In the genomic region with DNA sequence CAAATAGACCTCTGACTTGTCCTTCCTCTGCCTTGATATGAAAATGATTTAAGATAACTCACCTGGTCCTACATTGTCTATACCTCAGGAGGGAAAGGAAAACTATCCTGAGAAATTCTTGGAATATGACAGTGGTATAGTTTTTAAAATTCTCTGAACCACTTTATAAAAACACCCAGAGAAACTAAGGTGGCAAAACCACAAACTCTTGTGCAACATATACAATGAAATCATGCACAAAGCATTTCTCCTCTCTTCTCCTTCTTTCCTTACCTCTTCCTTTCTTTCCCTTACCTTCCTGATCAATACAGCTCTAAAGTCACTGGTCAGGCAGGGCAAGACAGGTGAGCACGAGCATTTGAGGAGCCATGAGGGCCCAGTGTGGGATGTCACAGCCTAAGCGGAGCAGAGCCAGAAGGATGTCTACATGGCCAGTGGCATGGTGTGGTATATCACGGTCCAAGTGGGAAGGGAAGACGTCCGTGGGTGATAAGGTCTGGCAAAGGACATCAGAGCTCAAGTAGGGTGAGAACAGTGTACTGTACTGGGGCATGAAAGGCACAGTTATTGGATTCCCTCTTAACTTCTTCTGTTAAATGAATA, we compare ENCODE assay signal across 24 cellular contexts.
"Had no signal": no experiment of that assay in that cellular context is flagged by ENCODE, and none has a peak within 500 bp of the region (broad histone marks: within the 10 kb centered on the region; RNA-seq: fewer than 3 reads in every experiment).

No MANE protein-coding gene starts in this region.

- H3K4me3 Mint-ChIP-seq: activated CD4-positive, alpha-beta memory T cell treated with anti-CD3 and anti-CD28 coated beads, Interleukin-2, amount 10 ng/mL, durations not matched to agents 7 days and 5 days; activated naive CD4-positive, alpha-beta T cell treated with anti-CD3 and anti-CD28 coated beads, Interleukin-2, amount 50 U/mL, for 24 hours; dendritic cell treated with granulocyte-macrophage colony-stimulating factor and Interleukin-4, amounts not matched to agents 40 ng/mL and 50 ng/mL, for 4 days; endodermal cell; nephron; stimulated activated naive CD8-positive, alpha-beta T cell treated with anti-CD3 and anti-CD28 coated beads, Interleukin-15, Interleukin-2, amounts not matched to agents 100 ng/mL and 50 ng/mL, for 24 hours; WTC11 had no signal

- H3K27me3 Mint-ChIP-seq: activated CD4-positive, alpha-beta memory T cell treated with anti-CD3 and anti-CD28 coated beads, Interleukin-2, amount 10 ng/mL, durations not matched to agents 7 days and 5 days; activated naive CD4-positive, alpha-beta T cell treated with anti-CD3 and anti-CD28 coated beads, Interleukin-2, amount 50 U/mL, for 24 hours; dendritic cell treated with granulocyte-macrophage colony-stimulating factor and Interleukin-4, amounts not matched to agents 40 ng/mL and 50 ng/mL, for 4 days; stimulated activated naive CD8-positive, alpha-beta T cell treated with anti-CD3 and anti-CD28 coated beads, Interleukin-15, Interleukin-2, amounts not matched to agents 100 ng/mL and 50 ng/mL, for 24 hours had no signal

- H3K36me3 ChIP-seq: adrenal gland, gastroesophageal sphincter, left ventricle myocardium inferior, right atrium auricular region, suprapubic skin had no signal

- DNase-seq: activated CD4-positive, alpha-beta memory T cell treated with anti-CD3 and anti-CD28 coated beads, Interleukin-2, amount 10 ng/mL, durations not matched to agents 7 days and 5 days; activated CD4-positive, alpha-beta T cell treated with anti-CD3 and anti-CD28 coated beads for 4 hours; activated CD8-positive, alpha-beta memory T cell treated with anti-CD3 and anti-CD28 coated beads, Interleukin-2, amount 50 U/mL, for 4 hours; activated effector memory CD4-positive, alpha-beta T cell treated with anti-CD3 and anti-CD28 coated beads, Interleukin-2, amount 50 U/mL, for 16 hours; activated T-cell treated with anti-CD3 and anti-CD28 coated beads, Interleukin-2, amount 50 U/mL, for 48 hours; adrenal gland; central memory CD4-positive, alpha-beta T cell; endodermal cell; erythroblast; left ventricle myocardium inferior; mesendoderm; occipital lobe; stimulated activated CD4-positive, alpha-beta T cell treated with anti-CD3 and anti-CD28 coated beads, Interleukin-4, amount 100 ng/mL, for 24 hours; stimulated activated CD8-positive, alpha-beta memory T cell treated with anti-CD3 and anti-CD28 coated beads, Interleukin-4, amount 100 ng/mL, for 48 hours; trophoblast cell had no signal

- H3K27ac ChIP-seq: adrenal gland, gastroesophageal sphincter, left ventricle myocardium inferior, right atrium auricular region, skin epidermis, suprapubic skin had no signal

- H3K4me1 Mint-ChIP-seq: activated naive CD4-positive, alpha-beta T cell treated with anti-CD3 and anti-CD28 coated beads, Interleukin-2, amount 50 U/mL, for 24 hours; endodermal cell; nephron; WTC11 had no signal

- H3K4me1 ChIP-seq: adrenal gland, gastroesophageal sphincter, left ventricle myocardium inferior, right atrium auricular region, suprapubic skin had no signal

- H3K27me3 ChIP-seq: adrenal gland, gastroesophageal sphincter, right atrium auricular region, suprapubic skin had no signal

- H3K9me3 ChIP-seq: adrenal gland, gastroesophageal sphincter, left ventricle myocardium inferior, right atrium auricular region, suprapubic skin had no signal

- H3K4me3 ChIP-seq: adrenal gland, gastroesophageal sphincter, left ventricle myocardium inferior, right atrium auricular region, skin epidermis, suprapubic skin had no signal

- H3K36me3 Mint-ChIP-seq: WTC11 had no signal

- H3K27ac Mint-ChIP-seq: activated CD4-positive, alpha-beta memory T cell treated with anti-CD3 and anti-CD28 coated beads, Interleukin-2, amount 10 ng/mL, durations not matched to agents 7 days and 5 days; activated naive CD4-positive, alpha-beta T cell treated with anti-CD3 and anti-CD28 coated beads, Interleukin-2, amount 50 U/mL, for 24 hours; dendritic cell treated with granulocyte-macrophage colony-stimulating factor and Interleukin-4, amounts not matched to agents 40 ng/mL and 50 ng/mL, for 4 days; endodermal cell; nephron; stimulated activated naive CD8-positive, alpha-beta T cell treated with anti-CD3 and anti-CD28 coated beads, Interleukin-15, Interleukin-2, amounts not matched to agents 100 ng/mL and 50 ng/mL, for 24 hours; WTC11 had no signal

- ATAC-seq: gastroesophageal sphincter, WTC11 had no signal

- H3K9me3 Mint-ChIP-seq: activated CD4-positive, alpha-beta memory T cell treated with anti-CD3 and anti-CD28 coated beads, Interleukin-2, amount 10 ng/mL, durations not matched to agents 7 days and 5 days; activated naive CD4-positive, alpha-beta T cell treated with anti-CD3 and anti-CD28 coated beads, Interleukin-2, amount 50 U/mL, for 24 hours; dendritic cell treated with granulocyte-macrophage colony-stimulating factor and Interleukin-4, amounts not matched to agents 40 ng/mL and 50 ng/mL, for 4 days; endodermal cell; nephron; stimulated activated naive CD8-positive, alpha-beta T cell treated with anti-CD3 and anti-CD28 coated beads, Interleukin-15, Interleukin-2, amounts not matched to agents 100 ng/mL and 50 ng/mL, for 24 hours; WTC11 had no signal
